ENCODE assay signal across 16 cellular contexts in genomic region chr6:18153311-18153703, GRCh38. TPM values are rescaled to one million over a fixed set of nuclear protein-coding genes. Genes with fewer than 3 reads are reported as not detected.
DNase-seq lines count a peak whose midpoint lies in the region; ATAC-seq and TF ChIP-seq lines count a peak whose summit lies in the region.
"Had no signal": no experiment of that assay in that cellular context is flagged by ENCODE, and none has a peak within 500 bp of the region (broad histone marks: within the 10 kb centered on the region; RNA-seq: fewer than 3 reads in every experiment).

No MANE protein-coding gene starts in this region.

- peaks cover 0 to 3% (median 0%) of the 10 kb centered on the region in 7 donors for H3K9me3 Mint-ChIP-seq in CD14-positive monocyte
- H3K9me3 Mint-ChIP-seq in endodermal cell: no peaks in the 10 kb centered on the region
- no peaks in the 10 kb centered on the region for H3K9me3 Mint-ChIP-seq in neural progenitor cell

- peak overlapping the region; percentile 64 for H3K4me2 ChIP-seq in OCI-LY1 (ENCODE audit: low read length)
- H3K4me2 ChIP-seq in neural progenitor cell: peak overlapping the region; percentile 97

- intact Hi-C loops in CD14-positive monocyte (cut with micrococcal nuclease): loop anchor here (5.0 to 10.0 kb wide), 2 partner anchors 34 to 111 kb away; partner anchors contain the start of gene DEK (in 1 of the 2)
- intact Hi-C loops in left lung (cut with DNase I): no loop called here

- H3K36me3 ChIP-seq in OCI-LY1 (ENCODE audit: insufficient read depth, low read length) (peaks cover 8% of the 10 kb centered on the region; the same call in 1 of the 2 replicates), endodermal cell (ENCODE audit: control insufficient read depth, insufficient read depth, low read length) (peaks cover 15% of the 10 kb centered on the region), neural progenitor cell (no peaks in the 10 kb centered on the region), left lung (no peaks in the 10 kb centered on the region)

- H3K9me3 ChIP-seq in OCI-LY1 (ENCODE audit: low read length): no peaks in the 10 kb centered on the region
- no peaks in the 10 kb centered on the region for H3K9me3 ChIP-seq in endodermal cell (ENCODE audit: control insufficient read depth, low read length)
- H3K9me3 ChIP-seq in neural progenitor cell (ENCODE audit: low read depth): no peaks in the 10 kb centered on the region
- no peaks in the 10 kb centered on the region for H3K9me3 ChIP-seq in left lung
- H3K9me3 ChIP-seq: ascending aorta, BLaER1, SJSA1 had no signal

- H3K27me3 Mint-ChIP-seq in CD14-positive monocyte (ENCODE audit: low read depth in 3 of 3): peaks cover 0 to 1% (median 0%) of the 10 kb centered on the region in 3 donors
- H3K27me3 Mint-ChIP-seq in endodermal cell (ENCODE audit: insufficient read depth): no peaks in the 10 kb centered on the region
- no peaks in the 10 kb centered on the region for H3K27me3 Mint-ChIP-seq in neural progenitor cell (ENCODE audit: insufficient read depth, low read depth)

- H3K27ac Mint-ChIP-seq in CD14-positive monocyte (peak overlapping the region; percentile 98 to 100 (median 99)), endodermal cell (no peak overlapping the region), neural progenitor cell (no peak overlapping the region)

- H2AFZ ChIP-seq in OCI-LY1 (ENCODE audit: low read length) (no peak overlapping the region), neural progenitor cell (replicated peaks) (no peak overlapping the region)

- H3K27ac ChIP-seq in OCI-LY1 (ENCODE audit: low read depth, low read length, poor library complexity, severe bottlenecking) (peak overlapping the region; percentile 34), endodermal cell (ENCODE audit: low read depth, low read length) (no peak overlapping the region), neural progenitor cell (no peak overlapping the region), left lung (peak overlapping the region in 1 of 2 donors; percentile 59)
- H3K27ac ChIP-seq: BLaER1, SJSA1 had no signal

- H3K4me1 ChIP-seq in OCI-LY1 (ENCODE audit: insufficient read depth, low read length, severe bottlenecking) (peaks cover 25% of the 10 kb centered on the region), endodermal cell (ENCODE audit: control insufficient read depth, insufficient read depth, low read length) (peaks cover 8% of the 10 kb centered on the region), neural progenitor cell (peaks cover 19% of the 10 kb centered on the region), left lung (peaks cover 13 to 30% of the 10 kb centered on the region in 2 donors)

- H3K27me3 ChIP-seq in OCI-LY1 (ENCODE audit: insufficient read depth, low read length): no peaks in the 10 kb centered on the region
- no peaks in the 10 kb centered on the region for H3K27me3 ChIP-seq in endodermal cell (ENCODE audit: control insufficient read depth, insufficient read depth, low read length, poor library complexity, severe bottlenecking)
- H3K27me3 ChIP-seq in neural progenitor cell: no peaks in the 10 kb centered on the region
- H3K27me3 ChIP-seq in left lung: no peaks in the 10 kb centered on the region
- H3K27me3 ChIP-seq: ascending aorta, BLaER1, SJSA1 had no signal

- ATAC-seq in GM21381 (IDR thresholded peaks at IDR 0.05; ENCODE audit: unreplicated experiment) (no peak), left lung (no peak), HG02763 (IDR thresholded peaks at IDR 0.05; ENCODE audit: unreplicated experiment) (no peak)

- H3K4me3 Mint-ChIP-seq in CD14-positive monocyte: peak overlapping the region in 1 of 2 donors; percentile 100
- peak overlapping the region; percentile 95 for H3K4me3 Mint-ChIP-seq in endodermal cell
- H3K4me3 Mint-ChIP-seq in neural progenitor cell: no peak overlapping the region

- TF ChIP-seq CTCF in CD14-positive monocyte (IDR thresholded peaks at IDR 0.05) (no peak), OCI-LY1 (IDR thresholded peaks at IDR 0.05; ENCODE audit: low read length) (no peak), endodermal cell (conservative IDR thresholded peaks at IDR 0.05) (no peak), neural progenitor cell (IDR thresholded peaks at IDR 0.05) (no peak), left lung (IDR thresholded peaks at IDR 0.05) (no peak), GM13977 (IDR thresholded peaks at IDR 0.05; ENCODE audit: extremely low read depth, insufficient read depth, missing control alignments) (no peak)

- in situ Hi-C loops in GM13977 (cut with MboI; ENCODE audit: low pct_unique_long_range_greater_than_20kb, low sequenced_read_pairs, unreplicated experiment): no loop called here

- no peak for DNase-seq in CD14-positive monocyte (ENCODE audit: low spot score)
- no peak for DNase-seq in endodermal cell
- no peak for DNase-seq in neural progenitor cell (ENCODE audit: low spot score)
- DNase-seq in left lung: no peak
- DNase-seq in GM13977 (ENCODE audit: low spot score): no peak
- DNase-seq: effector CD8-positive, alpha-beta T cell; NCI-H1930; NCI-H774; stimulated activated CD4-positive, alpha-beta T cell treated with anti-CD3 and anti-CD28 coated beads, Interleukin-4, amount 100 ng/mL, for 4 hours had no signal

- no peaks in the 10 kb centered on the region for H3K9me2 ChIP-seq in OCI-LY1 (ENCODE audit: low read depth, low read length)

- H4K20me1 ChIP-seq in OCI-LY1 (ENCODE audit: insufficient read depth, low read length) (no peaks in the 10 kb centered on the region), neural progenitor cell (ENCODE audit: low read depth) (no peaks in the 10 kb centered on the region)
- H4K20me1 ChIP-seq: BLaER1 had no signal

- H3K4me1 Mint-ChIP-seq in CD14-positive monocyte (peaks cover 44% of the 10 kb centered on the region), endodermal cell (peaks cover 27% of the 10 kb centered on the region), neural progenitor cell (peaks cover 15% of the 10 kb centered on the region)

- H3F3A ChIP-seq in OCI-LY1 (ENCODE audit: insufficient read depth, low read length): no peaks in the 10 kb centered on the region
- peaks cover 26% of the 10 kb centered on the region for H3F3A ChIP-seq in neural progenitor cell (ENCODE audit: low read depth)

- H3K4me3 ChIP-seq in OCI-LY1 (ENCODE audit: low read depth, low read length, poor library complexity, severe bottlenecking) (peak overlapping the region; percentile 81), endodermal cell (ENCODE audit: low read length) (peak overlapping the region; percentile 90), neural progenitor cell (peak overlapping the region; percentile 98), left lung (no peak overlapping the region)
- H3K4me3 ChIP-seq: SJSA1 had no signal

- H3K9ac ChIP-seq in OCI-LY1 (ENCODE audit: low read length) (peak overlapping the region; percentile 74; the same call in 1 of the 2 replicates), endodermal cell (ENCODE audit: extremely low read depth, low read length, poor library complexity, severe bottlenecking) (no peak overlapping the region), neural progenitor cell (no peak overlapping the region)
- H3K9ac ChIP-seq: BLaER1 had no signal

- H3K79me2 ChIP-seq in OCI-LY1 (ENCODE audit: insufficient read depth, low read length): no peaks in the 10 kb centered on the region
- H3K79me2 ChIP-seq in neural progenitor cell (ENCODE audit: low read depth): peaks cover 17% of the 10 kb centered on the region

- H3K36me3 Mint-ChIP-seq in CD14-positive monocyte: peaks cover 20 to 44% of the 10 kb centered on the region in 2 donors
- H3K36me3 Mint-ChIP-seq in endodermal cell (ENCODE audit: low read depth): peaks cover 12% of the 10 kb centered on the region
- H3K36me3 Mint-ChIP-seq in neural progenitor cell: no peaks in the 10 kb centered on the region

RNA-seq across cellular contexts. Expression of gene TPMT, which starts 1.6 kb away (rescaled TPM):
- 10 to 100 TPM; 27.5 to 33.1 TPM for polyA plus RNA-seq in CD14-positive monocyte
- total RNA-seq in endodermal cell (10 to 100 TPM; 14.0 to 15.8 TPM), neural progenitor cell (ENCODE audit: low replicate concordance) (15.0 and 22.1 TPM in 2 replicates), left lung (10 to 100 TPM; 12.8 to 14.7 TPM)
- polyA plus RNA-seq in endodermal cell (2013, experiment 1 of 2): 11.1 TPM
- 10.3 TPM for polyA plus RNA-seq in endodermal cell (2013, experiment 2 of 2)

RNA-seq across cellular contexts. Expression of gene KDM1B, which starts 1.9 kb away (rescaled TPM):
- polyA plus RNA-seq in CD14-positive monocyte: 10 to 100 TPM in 1 of 2 donors, 1 to 10 TPM in 1; 4.4 to 24.1 TPM
- 1 to 10 TPM; 7.7 to 9.3 TPM for total RNA-seq in endodermal cell
- polyA plus RNA-seq in endodermal cell (2013, experiment 1 of 2): 15.7 TPM
- 15.0 TPM for polyA plus RNA-seq in endodermal cell (2013, experiment 2 of 2)
- 11.6 and 16.9 TPM in 2 replicates for total RNA-seq in neural progenitor cell (ENCODE audit: low replicate concordance)
- 10 to 100 TPM; 22.7 to 23.5 TPM for total RNA-seq in left lung

RNA-seq across cellular contexts. Expression of gene NHLRC1, which starts 30.8 kb away (rescaled TPM):
- polyA plus RNA-seq in CD14-positive monocyte: 1 to 10 TPM; 1.4 to 3.1 TPM
- total RNA-seq in endodermal cell: under 1 TPM; 0.29 to 0.88 TPM
- 0.43 TPM for polyA plus RNA-seq in endodermal cell (2013, experiment 1 of 2)
- polyA plus RNA-seq in endodermal cell (2013, experiment 2 of 2): 0.25 TPM
- not detected in 2 replicates for total RNA-seq in neural progenitor cell (ENCODE audit: low replicate concordance)
- total RNA-seq in left lung: 1 to 10 TPM; 2.5 to 2.6 TPM
- total RNA-seq: G401 had no signal

Comparison
In these comparisons a context has a peak if more than half of its experiments do, and no peak if none do; other contexts are left out.
1. H3K27ac Mint-ChIP-seq: peak in CD14-positive monocyte (7 of 7); none in endodermal cell (single experiment) and neural progenitor cell (single experiment).
2. H3K4me3 ChIP-seq: peak in OCI-LY1 (single experiment), endodermal cell (single experiment) and neural progenitor cell (single experiment); none in left lung (0 of 2).
3. intact Hi-C loops: an anchor here in CD14-positive monocyte (5.0 to 10.0 kb wide); none called in left lung.